ENCODE assay signal across 8 cellular contexts in the genomic region with DNA sequence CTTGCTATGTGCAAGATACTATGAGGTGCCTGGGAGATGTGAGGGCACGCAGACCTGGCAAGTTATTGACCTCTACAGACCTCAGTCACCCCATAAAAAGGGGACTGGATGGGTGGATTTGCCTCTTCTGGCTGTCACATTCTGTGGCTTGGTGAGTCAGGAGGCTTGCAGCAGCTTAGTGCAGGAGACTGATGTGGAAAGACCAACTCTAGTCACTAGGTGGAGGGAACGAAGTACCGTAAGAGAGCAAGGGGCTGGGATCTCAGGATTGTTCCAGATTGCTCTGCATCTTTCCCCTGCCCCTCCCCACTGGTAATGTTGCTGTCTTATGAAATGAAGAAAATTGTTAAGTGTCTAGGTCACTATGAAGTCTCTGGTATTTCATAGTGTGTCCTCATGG. TPM values are rescaled to one million over a fixed set of nuclear protein-coding genes. Genes with fewer than 3 reads are reported as not detected.
A peak's percentile ranks its signal among the peaks of the same experiment; 100 is the strongest.
DNase-seq lines count a peak whose midpoint lies in the region; ATAC-seq, FAIRE-seq and TF ChIP-seq lines count a peak whose summit lies in the region.

No MANE protein-coding gene starts in this region.

- peak overlapping the region; percentile 4 for H2AK9ac ChIP-seq in IMR-90 (replicated peaks; ENCODE audit: low read depth, low read length, poor library complexity)

- H3K4me2 ChIP-seq in IMR-90 (ENCODE audit: low read depth, low read length) = peak overlapping the region; percentile 79
- H3K4me2 ChIP-seq in mesenchymal stem cell (ENCODE audit: low read length, poor library complexity, severe bottlenecking) = no peak overlapping the region

- H3K9ac ChIP-seq in IMR-90 (ENCODE audit: low read depth, low read length) (no peak overlapping the region), mesenchymal stem cell (ENCODE audit: low read length) (peak overlapping the region; percentile 55)

- no peaks in the 10 kb centered on the region; the same call in 1 of the 2 replicates for H3K9me3 ChIP-seq in AG04450 (ENCODE audit: control insufficient read depth, insufficient read depth, low read length)
- no peaks in the 10 kb centered on the region for H3K9me3 ChIP-seq in IMR-90 (ENCODE audit: control insufficient read depth, insufficient read depth, low read length)
- no peaks in the 10 kb centered on the region for H3K9me3 ChIP-seq in mesenchymal stem cell (ENCODE audit: control insufficient read depth, low read length)
- H3K9me3 ChIP-seq in small intestine (ENCODE audit: control insufficient read depth, low read depth) = no peaks in the 10 kb centered on the region

- peak overlapping the region; percentile 12 for H3K4me3 Mint-ChIP-seq in activated naive CD8-positive, alpha-beta T cell treated with anti-CD3 and anti-CD28 coated beads, Interleukin-2, amount 10 ng/mL, durations not matched to agents 7 days and 5 days

- H4K91ac ChIP-seq in IMR-90 (ENCODE audit: insufficient read depth, low read depth, low read length) = no peak overlapping the region
- no peak overlapping the region for H4K91ac ChIP-seq in mesenchymal stem cell (ENCODE audit: low read length)

- peaks cover 42% of the 10 kb centered on the region for H3K4me1 Mint-ChIP-seq in activated naive CD8-positive, alpha-beta T cell treated with anti-CD3 and anti-CD28 coated beads, Interleukin-2, amount 10 ng/mL, durations not matched to agents 7 days and 5 days

- H3K56ac ChIP-seq in IMR-90 (ENCODE audit: extremely low read depth, insufficient read depth, low read length) = no peak overlapping the region

- H3K23ac ChIP-seq in IMR-90 (ENCODE audit: low read depth, low read length) (peak overlapping the region; percentile 19), mesenchymal stem cell (ENCODE audit: low read length in 2 of 2) (no peak overlapping the region)

- in situ Hi-C loops in IMR-90 (cut with MboI; ENCODE audit: low sequenced_read_pairs) = no loop called here

- H3K79me1 ChIP-seq in IMR-90 (ENCODE audit: low read depth in 1 of 2, low read length in 2 of 2) = peaks cover 0 to 50% of the 10 kb centered on the region in 2 experiments; a peak in 3 of 4 replicates
- peaks cover 2% of the 10 kb centered on the region for H3K79me1 ChIP-seq in mesenchymal stem cell (replicated peaks; ENCODE audit: low read length, poor library complexity, severe bottlenecking)

- CTCF ChIA-PET in AG04450 (lab: Charles Lee) (no interaction called here), IMR-90 (lab: Yijun Ruan, JAX) (interaction anchor here (0.6 kb wide), 1 partner anchor 12 kb away, joined by 3 read pairs; no protein-coding TSS in a partner anchor)

- H4K8ac ChIP-seq in IMR-90 (ENCODE audit: low read depth in 2 of 2, low read length in 2 of 2) (0 out of 4 replicates have a peak overlapping the region, but pooled peaks of 1 of the 2 experiments have one; percentile 11), mesenchymal stem cell (ENCODE audit: low read length) (no peak overlapping the region)

- no peak for TF ChIP-seq POLR2A in IMR-90 (IDR thresholded peaks at IDR 0.05; ENCODE audit: low read depth, low read length)

- no peak overlapping the region for H2BK20ac ChIP-seq in IMR-90 (ENCODE audit: low read depth, low read length)

- peaks cover 29% of the 10 kb centered on the region for H3K4me1 ChIP-seq in IMR-90 (ENCODE audit: control insufficient read depth, insufficient read depth, low read length)
- H3K4me1 ChIP-seq in mesenchymal stem cell (ENCODE audit: control insufficient read depth, insufficient read depth, low read depth, low read length) = peaks cover 16% of the 10 kb centered on the region
- H3K4me1 ChIP-seq in small intestine (ENCODE audit: control insufficient read depth in 2 of 2, insufficient read depth in 1 of 2, low read depth in 1 of 2, low read length in 1 of 2) = peaks cover 14 to 19% of the 10 kb centered on the region in 2 donors

- H3K4ac ChIP-seq in IMR-90 (ENCODE audit: low read depth, low read length) = no peak overlapping the region
- no peak overlapping the region for H3K4ac ChIP-seq in mesenchymal stem cell (ENCODE audit: low read depth in 1 of 2, low read length in 2 of 2)

- dilution Hi-C loops in IMR-90 (cut with HindIII; ENCODE audit: low sequenced_read_pairs, unreplicated experiment) = no loop called here

- peaks cover 26% of the 10 kb centered on the region for H3K36me3 Mint-ChIP-seq in activated naive CD8-positive, alpha-beta T cell treated with anti-CD3 and anti-CD28 coated beads, Interleukin-2, amount 10 ng/mL, durations not matched to agents 7 days and 5 days

- TF ChIP-seq CTCF in AG04450 (IDR thresholded peaks at IDR 0.05; ENCODE audit: low read depth, low read length) (peak; percentile 38; the same call in 1 of the 2 replicates), IMR-90 (conservative IDR thresholded peaks at IDR 0.05; ENCODE audit: low read depth, low read length) (peak; percentile 34)

- H3K27ac Mint-ChIP-seq in activated naive CD8-positive, alpha-beta T cell treated with anti-CD3 and anti-CD28 coated beads, Interleukin-2, amount 10 ng/mL, durations not matched to agents 7 days and 5 days = peak overlapping the region; percentile 70

- ATAC-seq in IMR-90 (ENCODE audit: low read depth) (peak; percentile 24), GM21717 (IDR thresholded peaks at IDR 0.05; ENCODE audit: unreplicated experiment) (no peak)
- ATAC-seq in activated naive CD8-positive, alpha-beta T cell treated with anti-CD3 and anti-CD28 coated beads, Interleukin-2, amount 10 ng/mL, durations not matched to agents 7 days and 5 days (ENCODE audit: low read depth) = no peak

- H2AK5ac ChIP-seq in IMR-90 (ENCODE audit: low read depth, low read length) = no peak overlapping the region; the same call in 1 of the 2 replicates
- H2AK5ac ChIP-seq in mesenchymal stem cell (ENCODE audit: low read length, severe bottlenecking) = no peak overlapping the region

- H3K36me3 ChIP-seq in IMR-90 (ENCODE audit: control insufficient read depth, insufficient read depth, low read length) (peaks cover 8% of the 10 kb centered on the region), mesenchymal stem cell (ENCODE audit: control insufficient read depth in 1 of 2, insufficient read depth in 2 of 2, low read depth in 1 of 2, low read length in 2 of 2) (peaks cover 13 to 16% of the 10 kb centered on the region in 2 experiments), small intestine (ENCODE audit: control insufficient read depth in 2 of 2, insufficient read depth in 2 of 2, low read length in 2 of 2) (no peaks in the 10 kb centered on the region)

- no CpG with 5 or more reads among the region's 3 CpGs for WGBS in IMR-90 (ENCODE audit: extremely low coverage in 2 of 2, insufficient read length in 1 of 2), 2 experiments
- 48% methylated on average over 3 of the region's 3 CpGs for WGBS in mesenchymal stem cell
- 78 to 96% (median 92%) methylated on average over 3 of the region's 3 CpGs for WGBS in small intestine, 3 donors

- H2BK15ac ChIP-seq in IMR-90 (ENCODE audit: low read depth, low read length) = no peak overlapping the region
- H2BK15ac ChIP-seq in mesenchymal stem cell (ENCODE audit: low read depth, poor library complexity, severe bottlenecking) = no peak overlapping the region

- H3K27ac ChIP-seq in AG04450 (ENCODE audit: low read depth, low read length) (peak overlapping the region; percentile 23), IMR-90 (ENCODE audit: insufficient read depth, low read length) (no peak overlapping the region; the same call in 1 of the 2 replicates), mesenchymal stem cell (ENCODE audit: low read length, poor library complexity, severe bottlenecking) (peak overlapping the region; percentile 39), small intestine (ENCODE audit: low read depth in 1 of 2, low read length in 1 of 2) (peak overlapping the region in 1 of 2 donors; percentile 39)

- peaks cover 66% of the 10 kb centered on the region for H4K20me1 ChIP-seq in IMR-90 (ENCODE audit: insufficient read depth, low read length)

- no peak for FAIRE-seq in small intestine (lab: Jason Lieb, UNC)

- H2BK120ac ChIP-seq in IMR-90 (ENCODE audit: low read depth, low read length) = no peak overlapping the region
- no peak overlapping the region for H2BK120ac ChIP-seq in mesenchymal stem cell (ENCODE audit: low read depth, low read length)

- POLR2A ChIA-PET in AG04450 (lab: Yijun Ruan, JAX) = no interaction called here
- POLR2A ChIA-PET in IMR-90 (lab: Charles Lee; ENCODE audit: unreplicated experiment) = no interaction called here
- POLR2A ChIA-PET in activated naive CD8-positive, alpha-beta T cell treated with anti-CD3 and anti-CD28 coated beads, Interleukin-2, amount 10 ng/mL, durations not matched to agents 7 days and 5 days (lab: Charles Lee) = interaction anchor here (1.8 kb wide), 1 partner anchor 10 kb away, joined by 10 read pairs; no protein-coding TSS in a partner anchor

- peak overlapping the region; percentile 35 for H2BK5ac ChIP-seq in IMR-90 (ENCODE audit: low read depth, low read length, poor library complexity, severe bottlenecking)
- no peak overlapping the region for H2BK5ac ChIP-seq in mesenchymal stem cell (ENCODE audit: low read depth, low read length, poor library complexity, severe bottlenecking)

- H2AFZ ChIP-seq in IMR-90 (replicated peaks; ENCODE audit: low read length, poor library complexity) (no peak overlapping the region), mesenchymal stem cell (ENCODE audit: low read depth, low read length) (no peak overlapping the region)

- H3K18ac ChIP-seq in IMR-90 (ENCODE audit: low read depth, low read length) (no peak overlapping the region), mesenchymal stem cell (ENCODE audit: low read depth in 1 of 2, low read length in 2 of 2) (no peak overlapping the region)

- H3K9me1 ChIP-seq in IMR-90 (ENCODE audit: insufficient read depth, low read length) = peaks cover 30% of the 10 kb centered on the region

- no TSS peak for BruUV-seq in IMR-90 (replicated peaks; lab: Mats Ljungman, UMichigan)

- H3K27me3 Mint-ChIP-seq in activated naive CD8-positive, alpha-beta T cell treated with anti-CD3 and anti-CD28 coated beads, Interleukin-2, amount 10 ng/mL, durations not matched to agents 7 days and 5 days = no peaks in the 10 kb centered on the region

- H3K14ac ChIP-seq in IMR-90 (replicated peaks; ENCODE audit: low read depth, low read length) (no peak overlapping the region; the same call in 1 of the 2 replicates), mesenchymal stem cell (ENCODE audit: low read length in 2 of 2) (no peak overlapping the region)

- peak overlapping the region; percentile 3; the same call in 1 of the 2 replicates for H3K4me3 ChIP-seq in AG04450 (ENCODE audit: low read depth, low read length)
- H3K4me3 ChIP-seq in IMR-90 (ENCODE audit: insufficient read depth, low read depth, low read length) = no peak overlapping the region
- peak overlapping the region in 1 of 2 experiments; percentile 27 for H3K4me3 ChIP-seq in mesenchymal stem cell (ENCODE audit: insufficient read depth in 1 of 2, low read depth in 1 of 2, low read length in 2 of 2)
- no peak overlapping the region for H3K4me3 ChIP-seq in small intestine (ENCODE audit: low read depth in 1 of 2, low read length in 2 of 2)

- DNase-seq in AG04450 (ENCODE audit: low read depth, low spot score) (peak; percentile 39), IMR-90 (peak; percentile 82), mesenchymal stem cell (peak; percentile 93), middle frontal gyrus (ENCODE audit: extremely low spot score, low spot score) (no peak), pons (ENCODE audit: low spot score) (no peak), small intestine (no peak)
- no peak for DNase-seq in activated naive CD8-positive, alpha-beta T cell treated with anti-CD3 and anti-CD28 coated beads, Interleukin-2, amount 10 ng/mL, durations not matched to agents 7 days and 5 days

- H3K9me3 Mint-ChIP-seq in activated naive CD8-positive, alpha-beta T cell treated with anti-CD3 and anti-CD28 coated beads, Interleukin-2, amount 10 ng/mL, durations not matched to agents 7 days and 5 days = no peaks in the 10 kb centered on the region

- TF ChIP-seq RAD21 in IMR-90 (IDR thresholded peaks at IDR 0.05; ENCODE audit: low read length) = peak; percentile 29; the same call in 1 of the 2 replicates

- H3K27me3 ChIP-seq in AG04450 (ENCODE audit: control insufficient read depth, insufficient read depth, low read length) (no peaks in the 10 kb centered on the region), IMR-90 (ENCODE audit: control insufficient read depth, insufficient read depth, low read length) (no peaks in the 10 kb centered on the region), mesenchymal stem cell (ENCODE audit: control insufficient read depth in 1 of 2, insufficient read depth in 1 of 2, low read length in 2 of 2) (no peaks in the 10 kb centered on the region), small intestine (ENCODE audit: control insufficient read depth in 2 of 2, insufficient read depth in 2 of 2, low read length in 2 of 2) (no peaks in the 10 kb centered on the region)

- intact Hi-C loops in IMR-90 (cut with micrococcal nuclease) = no loop called here

- H2BK12ac ChIP-seq in mesenchymal stem cell (ENCODE audit: low read length in 2 of 2) = no peak overlapping the region

- no peak overlapping the region for H4K5ac ChIP-seq in IMR-90 (ENCODE audit: low read depth, low read length)

RNA-seq across cellular contexts. Expression of gene MAPRE1, which starts 3.3 kb away (rescaled TPM):
- polyA plus RNA-seq in AG04450 (2011; rRNA removed) = 112 and 128 TPM in 2 replicates
- polyA minus RNA-seq in AG04450 (2011; rRNA and poly(A)+ RNA removed) = 75.8 and 83.0 TPM in 2 replicates
- total RNA-seq in IMR-90 (2012; rRNA removed) = 82.6 and 205 TPM in 2 replicates
- polyA plus RNA-seq in IMR-90 (2012; rRNA removed) = 87.8 and 107 TPM in 2 replicates
- 18.3 and 35.9 TPM in 2 replicates for polyA plus RNA-seq in IMR-90 (2012; cell fraction: cytosol; rRNA removed)
- polyA plus RNA-seq in IMR-90 (2012; cell fraction: nucleus; rRNA removed; ENCODE audit: low replicate concordance) = 5.9 and 31.1 TPM in 2 replicates
- total RNA-seq in activated naive CD8-positive, alpha-beta T cell treated with anti-CD3 and anti-CD28 coated beads, Interleukin-2, amount 10 ng/mL, durations not matched to agents 7 days and 5 days = 100 to 1,000 TPM; 108 to 109 TPM
- polyA plus RNA-seq in mesenchymal stem cell (2013, experiment 1 of 2) = 75.9 TPM
- polyA plus RNA-seq in mesenchymal stem cell (2013, experiment 2 of 2) = 76.3 TPM
- polyA plus RNA-seq in small intestine = 10 to 100 TPM; 32.7 to 40.9 (median 36.2) TPM

RNA-seq across cellular contexts. Expression of gene EFCAB8, which starts 35.6 kb away (rescaled TPM):
- not detected in 2 replicates for polyA plus RNA-seq in AG04450 (2011; rRNA removed)
- 0.04 TPM in 1 of 2 replicates, not detected in the other for polyA minus RNA-seq in AG04450 (2011; rRNA and poly(A)+ RNA removed)
- total RNA-seq in IMR-90 (2012; rRNA removed) = not detected in 2 replicates
- 0.03 TPM in 1 of 2 replicates, not detected in the other for polyA plus RNA-seq in IMR-90 (2012; rRNA removed)
- not detected in 2 replicates for polyA plus RNA-seq in IMR-90 (2012; cell fraction: cytosol; rRNA removed)
- 0.02 and 0.16 TPM in 2 replicates for polyA plus RNA-seq in IMR-90 (2012; cell fraction: nucleus; rRNA removed; ENCODE audit: low replicate concordance)
- total RNA-seq in activated naive CD8-positive, alpha-beta T cell treated with anti-CD3 and anti-CD28 coated beads, Interleukin-2, amount 10 ng/mL, durations not matched to agents 7 days and 5 days = under 1 TPM; 0.47 to 0.77 TPM
- not detected for polyA plus RNA-seq in mesenchymal stem cell (2013, experiment 1 of 2)
- 0.04 TPM for polyA plus RNA-seq in mesenchymal stem cell (2013, experiment 2 of 2)
- under 1 TPM in 2 of 3 donors, not detected in 1; 0.01 to 0.22 TPM for polyA plus RNA-seq in small intestine

Comparison
In these comparisons a context has a peak if more than half of its experiments do, and no peak if none do; other contexts are left out.
1. DNase-seq: peak in AG04450 (single experiment), IMR-90 (single experiment) and mesenchymal stem cell (single experiment); none in activated naive CD8-positive, alpha-beta T cell treated with anti-CD3 and anti-CD28 coated beads, Interleukin-2, amount 10 ng/mL, durations not matched to agents 7 days and 5 days (single experiment), middle frontal gyrus (single experiment), pons (single experiment) and small intestine (single experiment).